Comparison of ENCODE assay signal across 3 cellular contexts in genomic region chr11:44701276-44701675, GRCh38.
TF ChIP-seq lines count a peak whose summit lies in the region.

No MANE protein-coding gene starts in this region.

TF ChIP-seq in SK-N-SH, 30 proteins besides CTCF, POLR2A, EP300 and RAD21 (continued from another document):
- TF ChIP-seq NRF1 (IDR thresholded peaks at IDR 0.05; ENCODE audit: low read depth, low read length) (no peak), USF1 (IDR thresholded peaks at IDR 0.05; ENCODE audit: borderline replicate concordance, low read depth) (no peak), YY1 (IDR thresholded peaks at IDR 0.05; ENCODE audit: low read depth) (no peak), SIN3A (IDR thresholded peaks at IDR 0.05; ENCODE audit: borderline replicate concordance, low read depth, low read length) (no peak), GATA2 (CRISPR knock-in tag; IDR thresholded peaks at IDR 0.05) (no peak; the same call in 1 of the 2 replicates), MEF2A (IDR thresholded peaks at IDR 0.05; ENCODE audit: borderline replicate concordance, low read depth) (no peak), RCOR1 (IDR thresholded peaks at IDR 0.05; ENCODE audit: low read length) (no peak), SMC3 (IDR thresholded peaks at IDR 0.05; ENCODE audit: low read depth, low read length) (no peak), FOXM1 (IDR thresholded peaks at IDR 0.05; ENCODE audit: low read depth) (no peak), MXI1 (IDR thresholded peaks at IDR 0.05; ENCODE audit: low read depth, low read length) (no peak), RXRA (IDR thresholded peaks at IDR 0.05; ENCODE audit: borderline replicate concordance, low read depth) (no peak), FOXJ3 (CRISPR knock-in tag; IDR thresholded peaks at IDR 0.05) (no peak), ZBTB33 (IDR thresholded peaks at IDR 0.05; ENCODE audit: borderline replicate concordance, low read depth) (no peak), MAX (IDR thresholded peaks at IDR 0.05; ENCODE audit: low read depth) (no peak), POLR2AphosphoS5 (IDR thresholded peaks at IDR 0.05; ENCODE audit: low read depth, low read length) (no peak), PBX3 (IDR thresholded peaks at IDR 0.05) (no peak), FOSL2 (IDR thresholded peaks at IDR 0.05; ENCODE audit: borderline replicate concordance, low read depth) (no peak)

TF ChIP-seq in SK-N-SH treated with all-trans-retinoic acid at 6 μM for 48 hours, 23 proteins besides CTCF, POLR2A, EP300 and RAD21 (continued from another document):
- TF ChIP-seq CSDC2 (CRISPR knock-in tag; IDR thresholded peaks at IDR 0.05) (no peak), ZFP30 (CRISPR knock-in tag; IDR thresholded peaks at IDR 0.05) (no peak), ZFP3 (CRISPR knock-in tag; IDR thresholded peaks at IDR 0.05) (no peak), PPARA (CRISPR knock-in tag; IDR thresholded peaks at IDR 0.05; ENCODE audit: borderline replicate concordance) (no peak), ISL1 (CRISPR knock-in tag; IDR thresholded peaks at IDR 0.05) (no peak), TOX (CRISPR knock-in tag; IDR thresholded peaks at IDR 0.05; ENCODE audit: borderline replicate concordance) (no peak), CSRNP3 (CRISPR knock-in tag; IDR thresholded peaks at IDR 0.05) (no peak), TSHZ2 (CRISPR knock-in tag; IDR thresholded peaks at IDR 0.05) (no peak), GLIS3 (CRISPR knock-in tag; IDR thresholded peaks at IDR 0.05) (no peak), ARNTL (CRISPR knock-in tag; IDR thresholded peaks at IDR 0.05; ENCODE audit: borderline replicate concordance, low read depth) (no peak), RARB (CRISPR knock-in tag; IDR thresholded peaks at IDR 0.05) (no peak), BACH2 (CRISPR knock-in tag; IDR thresholded peaks at IDR 0.05; ENCODE audit: borderline replicate concordance) (no peak), CREB5 (CRISPR knock-in tag; IDR thresholded peaks at IDR 0.05; ENCODE audit: low read depth) (no peak)

TF ChIP-seq in endothelial cell of umbilical vein, 7 proteins besides CTCF, POLR2A, EP300 and RAD21 (continued from another document):
- TF ChIP-seq GATA2 (IDR thresholded peaks at IDR 0.05; ENCODE audit: insufficient read depth, insufficient read length, low read depth, low read length) (peak; percentile 32), POLR2AphosphoS5 (IDR thresholded peaks at IDR 0.05; ENCODE audit: insufficient read depth, low read depth, low read length) (no peak)
TF ChIP-seq in endothelial cell of umbilical vein: peak in this region for 1.
